In genomic region chr1:63779872-63780271, GRCh38 we compare ENCODE assay signal across 18 cellular contexts. TPM values are rescaled to one million over a fixed set of nuclear protein-coding genes. Genes with fewer than 3 reads are reported as not detected.
DNase-seq lines count a peak whose midpoint lies in the region; ATAC-seq and TF ChIP-seq lines count a peak whose summit lies in the region.
"Had no signal": no experiment of that assay in that cellular context is flagged by ENCODE, and none has a peak within 500 bp of the region (broad histone marks: within the 10 kb centered on the region; RNA-seq: fewer than 3 reads in every experiment).

No MANE protein-coding gene starts in this region.

- H3K4me1 ChIP-seq in left ventricle myocardium inferior: peaks cover 73% of the 10 kb centered on the region
- peaks cover 43% of the 10 kb centered on the region for H3K4me1 ChIP-seq in hepatocyte (ENCODE audit: insufficient read depth)
- H3K4me1 ChIP-seq in tibial artery: peaks cover 0 to 85% (median 45%) of the 10 kb centered on the region in 4 donors
- H3K4me1 ChIP-seq in PC-9 (replicated peaks; ENCODE audit: insufficient read depth): peaks cover 27% of the 10 kb centered on the region

- H3K36me3 ChIP-seq in left ventricle myocardium inferior: no peaks in the 10 kb centered on the region
- no peaks in the 10 kb centered on the region for H3K36me3 ChIP-seq in hepatocyte (replicated peaks; ENCODE audit: insufficient read depth, low read depth)
- H3K36me3 ChIP-seq in tibial artery: no peaks in the 10 kb centered on the region
- 0 out of 2 replicates have a peak, but pooled peaks cover 3% of the 10 kb centered on the region for H3K36me3 ChIP-seq in PC-9 (ENCODE audit: low read depth)

- H2AFZ ChIP-seq in hepatocyte: no peak overlapping the region
- H2AFZ ChIP-seq in PC-9: no peak overlapping the region

- peaks cover 93% of the 10 kb centered on the region for H3K79me2 ChIP-seq in hepatocyte
- peaks cover 99% of the 10 kb centered on the region for H3K79me2 ChIP-seq in PC-9 (ENCODE audit: low read depth)

- CTCF ChIA-PET in WTC11 (lab: Charles Lee) (interaction anchor here (1.1 to 3.6 kb wide), 4 partner anchors 14 to 138 kb away, joined by 4 to 20 read pairs (median 6); no protein-coding TSS in a partner anchor), PC-9 (lab: Charles Lee) (no interaction called here)

- H3K36me3 Mint-ChIP-seq in WTC11: no peaks in the 10 kb centered on the region
- H3K36me3 Mint-ChIP-seq: activated CD8-positive, alpha-beta memory T cell treated with anti-CD3 and anti-CD28 coated beads, Interleukin-2, amount 10 ng/mL, durations not matched to agents 7 days and 5 days; memory B cell; naive thymus-derived CD8-positive, alpha-beta T cell had no signal

- TF ChIP-seq CTCF in left ventricle myocardium inferior (IDR thresholded peaks at IDR 0.05; ENCODE audit: borderline replicate concordance) (no peak), WTC11 (IDR thresholded peaks at IDR 0.05) (no peak), hepatocyte (IDR thresholded peaks at IDR 0.05; ENCODE audit: poor library complexity) (no peak), tibial artery (IDR thresholded peaks at IDR 0.05) (no peak), PC-9 (conservative IDR thresholded peaks at IDR 0.05) (no peak)

- no peak overlapping the region for H3K27ac ChIP-seq in left ventricle myocardium inferior (replicated peaks)
- peak overlapping the region; percentile 24 for H3K27ac ChIP-seq in hepatocyte
- peak overlapping the region; percentile 54 to 62 for H3K27ac ChIP-seq in tibial artery
- no peak overlapping the region for H3K27ac ChIP-seq in PC-9
- H3K27ac ChIP-seq: C4-2B, skin epidermis had no signal

- peaks cover 12% of the 10 kb centered on the region; the same call in 1 of the 2 replicates for H3F3A ChIP-seq in PC-9 (ENCODE audit: insufficient read depth, low read depth)

- no peaks in the 10 kb centered on the region for H3K27me3 Mint-ChIP-seq in WTC11 (ENCODE audit: low read depth)

- POLR2A ChIA-PET in WTC11 (lab: Charles Lee) (interaction anchor here (1.8 kb wide), 1 partner anchor 15 kb away, joined by 5 read pairs; no protein-coding TSS in a partner anchor), PC-9 (lab: Charles Lee; ENCODE audit: unreplicated experiment) (no interaction called here)

- no peak overlapping the region for H3K4me3 ChIP-seq in left ventricle myocardium inferior
- no peak overlapping the region for H3K4me3 ChIP-seq in hepatocyte
- H3K4me3 ChIP-seq in tibial artery: no peak overlapping the region
- H3K4me3 ChIP-seq in PC-9: no peak overlapping the region
- H3K4me3 ChIP-seq: skin epidermis had no signal

- DNase-seq in Right ventricle myocardium inferior (ENCODE audit: missing footprints) (no peak), left ventricle myocardium inferior (no peak), WTC11 (ENCODE audit: low spot score) (no peak), hepatocyte (ENCODE audit: low spot score) (no peak), tibial artery (no peak), NCI-H1930 (lab: John Stamatoyannopoulos, UW) (no peak), PC-9 (no peak)
- DNase-seq in activated CD4-positive, alpha-beta T cell treated with anti-CD3 and anti-CD28 coated beads, Interleukin-2, amount 50 U/mL, for 4 hours: no peak
- DNase-seq: activated CD8-positive, alpha-beta memory T cell treated with anti-CD3 and anti-CD28 coated beads, Interleukin-2, amount 10 ng/mL, durations not matched to agents 7 days and 5 days; naive thymus-derived CD8-positive, alpha-beta T cell; NCI-H1436; NK-92 treated with Interleukin-12 subunit alpha and Interleukin-12 subunit beta, amount 100 ng/mL, for 24 hours; stimulated activated CD4-positive, alpha-beta T cell treated with anti-CD3 and anti-CD28 coated beads, Interleukin-4, amount 100 ng/mL, for 24 hours had no signal

- peaks cover 89% of the 10 kb centered on the region for H3K4me1 Mint-ChIP-seq in WTC11
- H3K4me1 Mint-ChIP-seq: activated CD8-positive, alpha-beta memory T cell treated with anti-CD3 and anti-CD28 coated beads, Interleukin-2, amount 10 ng/mL, durations not matched to agents 7 days and 5 days had no signal

- ATAC-seq in Right ventricle myocardium inferior: peak; percentile 64
- ATAC-seq in WTC11: no peak
- ATAC-seq: activated CD8-positive, alpha-beta memory T cell treated with anti-CD3 and anti-CD28 coated beads, Interleukin-2, amount 10 ng/mL, durations not matched to agents 7 days and 5 days; esophagus mucosa; naive thymus-derived CD8-positive, alpha-beta T cell had no signal

- H3K4me2 ChIP-seq in hepatocyte: peak overlapping the region; percentile 64
- no peak overlapping the region for H3K4me2 ChIP-seq in PC-9

- H3K9me2 ChIP-seq in hepatocyte (replicated peaks; ENCODE audit: insufficient read depth) (no peaks in the 10 kb centered on the region), PC-9 (ENCODE audit: insufficient read depth) (no peaks in the 10 kb centered on the region)

- H4K20me1 ChIP-seq in hepatocyte (ENCODE audit: insufficient read depth, poor library complexity, severe bottlenecking) (peaks cover 26% of the 10 kb centered on the region), PC-9 (ENCODE audit: insufficient read depth) (no peaks in the 10 kb centered on the region)

- no TSS peak for BruUV-seq in PC-9 (replicated peaks; lab: Mats Ljungman, UMichigan)

- no peaks in the 10 kb centered on the region for H3K9me3 ChIP-seq in left ventricle myocardium inferior (replicated peaks)
- H3K9me3 ChIP-seq in hepatocyte (ENCODE audit: low read depth): no peaks in the 10 kb centered on the region
- no peaks in the 10 kb centered on the region for H3K9me3 ChIP-seq in tibial artery
- no peaks in the 10 kb centered on the region for H3K9me3 ChIP-seq in PC-9 (ENCODE audit: insufficient read depth, low read depth)

- peak overlapping the region; percentile 98 for H3K27ac Mint-ChIP-seq in WTC11
- H3K27ac Mint-ChIP-seq: activated CD8-positive, alpha-beta memory T cell treated with anti-CD3 and anti-CD28 coated beads, Interleukin-2, amount 10 ng/mL, durations not matched to agents 7 days and 5 days; activated T-helper 2 cell treated with anti-CD3 and anti-CD28 coated beads, Interferon-gamma antibody, Interleukin-2, Interleukin-4, amounts not matched to agents 10 μg/mL and 5 μg/mL and 100 μg/mL, durations not matched to agents 14 hours and 24 hours and 36 hours; memory B cell; naive thymus-derived CD8-positive, alpha-beta T cell had no signal

- intact Hi-C loops in Right ventricle myocardium inferior (cut with DNase I): loop anchor here (10.0 kb wide), 1 partner anchor 465 kb away; no protein-coding TSS in a partner anchor
- intact Hi-C loops in left ventricle myocardium inferior (cut with micrococcal nuclease): no loop called here
- intact Hi-C loops in tibial artery (cut with DNase I; ENCODE audit: low total_unique reads): loop anchor here (5.0 to 10.0 kb wide), 2 partner anchors 135 to 357 kb away; no protein-coding TSS in a partner anchor
- intact Hi-C loops in PC-9 (cut with micrococcal nuclease; ENCODE audit: unreplicated experiment): loop anchor here (10.0 kb wide), 2 partner anchors 95 to 385 kb away; no protein-coding TSS in a partner anchor

- H3K4me3 Mint-ChIP-seq in WTC11: peak overlapping the region; percentile 52
- H3K4me3 Mint-ChIP-seq: activated CD8-positive, alpha-beta memory T cell treated with anti-CD3 and anti-CD28 coated beads, Interleukin-2, amount 10 ng/mL, durations not matched to agents 7 days and 5 days; memory B cell; naive thymus-derived CD8-positive, alpha-beta T cell had no signal

- H3K27me3 ChIP-seq in left ventricle myocardium inferior (ENCODE audit: low read depth) (peaks cover 21% of the 10 kb centered on the region), hepatocyte (no peaks in the 10 kb centered on the region), tibial artery (no peaks in the 10 kb centered on the region), PC-9 (ENCODE audit: insufficient read depth, low read depth) (no peaks in the 10 kb centered on the region)

- no peaks in the 10 kb centered on the region for H3K9me3 Mint-ChIP-seq in WTC11
- H3K9me3 Mint-ChIP-seq: activated T-helper 2 cell treated with anti-CD3 and anti-CD28 coated beads, Interferon-gamma antibody, Interleukin-2, Interleukin-4, amounts not matched to agents 10 μg/mL and 5 μg/mL and 100 μg/mL, durations not matched to agents 14 hours and 24 hours and 36 hours; memory B cell; naive thymus-derived CD8-positive, alpha-beta T cell had no signal

TF ChIP-seq in WTC11, 78 proteins besides CTCF, POLR2A, EP300 and RAD21 (continues in another document):
- no peak for TF ChIP-seq IRF2 (CRISPR knock-in tag; IDR thresholded peaks at IDR 0.05; ENCODE audit: borderline replicate concordance, low read depth)
- TF ChIP-seq ATF3 (CRISPR knock-in tag; conservative IDR thresholded peaks at IDR 0.05): no peak
- TF ChIP-seq E2F5 (CRISPR knock-in tag; IDR thresholded peaks at IDR 0.05): no peak
- no peak for TF ChIP-seq FOXK1 (CRISPR knock-in tag; IDR thresholded peaks at IDR 0.05)
- no peak for TF ChIP-seq CBFB (CRISPR knock-in tag; IDR thresholded peaks at IDR 0.05; ENCODE audit: low read depth)
- TF ChIP-seq NR3C1 (CRISPR knock-in tag; conservative IDR thresholded peaks at IDR 0.05; ENCODE audit: low read depth): no peak
- no peak for TF ChIP-seq PREB (CRISPR knock-in tag; IDR thresholded peaks at IDR 0.05; ENCODE audit: borderline replicate concordance)
- no peak for TF ChIP-seq NFE2L1 (CRISPR knock-in tag; IDR thresholded peaks at IDR 0.05)

RNA-seq across cellular contexts. Expression of gene ROR1, which starts 6.1 kb away (rescaled TPM):
- 8.4 TPM for total RNA-seq in Right ventricle myocardium inferior
- total RNA-seq in left ventricle myocardium inferior: 14.0 TPM
- 54.6 to 56.3 TPM (median 55.2 TPM) in 3 replicates for total RNA-seq in WTC11 (2021)
- 27.7 and 28.3 TPM in 2 replicates for total RNA-seq in hepatocyte
- 16.4 and 21.9 TPM in 2 replicates for polyA plus RNA-seq in hepatocyte
- total RNA-seq in PC-9 (2021): 16.0 and 19.0 TPM in 2 replicates
- total RNA-seq: activated CD8-positive, alpha-beta memory T cell treated with anti-CD3 and anti-CD28 coated beads, Interleukin-2, amount 10 ng/mL, durations not matched to agents 7 days and 5 days had no signal
- polyA plus RNA-seq: naive thymus-derived CD8-positive, alpha-beta T cell had no signal

Comparison
In these comparisons a context has a peak if more than half of its experiments do, and no peak if none do; other contexts are left out.
1. H3K27ac ChIP-seq: peak in hepatocyte (single experiment) and tibial artery (2 of 2); none in left ventricle myocardium inferior (single experiment) and PC-9 (single experiment).